8 cellular contexts compared by ENCODE assay signal in genomic region chr5:1386274-1386717, GRCh38. TPM values are rescaled to one million over a fixed set of nuclear protein-coding genes. Genes with fewer than 3 reads are reported as not detected.
DNase-seq lines count a peak whose midpoint lies in the region; ATAC-seq, FAIRE-seq and TF ChIP-seq lines count a peak whose summit lies in the region.

No MANE protein-coding gene starts in this region.

- intact Hi-C loops in aorta (cut with DNase I) = no loop called here

- H3K27me3 ChIP-seq in right atrium auricular region (no peaks in the 10 kb centered on the region), aorta (ENCODE audit: control insufficient read depth in 1 of 2, insufficient read depth in 2 of 2, low read length in 1 of 2) (no peaks in the 10 kb centered on the region)

- H3K36me3 ChIP-seq in right atrium auricular region = no peaks in the 10 kb centered on the region
- H3K36me3 ChIP-seq in aorta (ENCODE audit: control insufficient read depth in 1 of 2, insufficient read depth in 2 of 2, low read length in 1 of 2) = no peaks in the 10 kb centered on the region

- peaks cover 0 to 15% of the 10 kb centered on the region in 2 donors for H3K4me1 ChIP-seq in right atrium auricular region
- no peaks in the 10 kb centered on the region for H3K4me1 ChIP-seq in aorta (ENCODE audit: control insufficient read depth in 1 of 2, insufficient read depth in 2 of 2, low read length in 2 of 2)

- H3K9me3 Mint-ChIP-seq in activated naive CD4-positive, alpha-beta T cell treated with anti-CD3 and anti-CD28 coated beads, Interleukin-2, amount 50 U/mL, for 72 hours = peaks cover 0 to 8% of the 10 kb centered on the region in 2 donors

- FAIRE-seq in GM19239 (lab: Jason Lieb, UNC) = no peak

- peak overlapping the region; percentile 92 to 95 for H3K27ac Mint-ChIP-seq in activated naive CD4-positive, alpha-beta T cell treated with anti-CD3 and anti-CD28 coated beads, Interleukin-2, amount 50 U/mL, for 72 hours

- H3K36me3 Mint-ChIP-seq in activated naive CD4-positive, alpha-beta T cell treated with anti-CD3 and anti-CD28 coated beads, Interleukin-2, amount 50 U/mL, for 72 hours = no peaks in the 10 kb centered on the region

- H3K4me3 ChIP-seq in right atrium auricular region = peak overlapping the region; percentile 46 to 70
- peak overlapping the region; percentile 31 to 38 for H3K4me3 ChIP-seq in aorta (ENCODE audit: low read length in 2 of 2)

- no peak for TF ChIP-seq CTCF in RWPE1 (conservative IDR thresholded peaks at IDR 0.05; ENCODE audit: low read depth)
- TF ChIP-seq CTCF in right atrium auricular region (IDR thresholded peaks at IDR 0.05) = no peak

- CTCF ChIA-PET in RWPE1 (lab: Yijun Ruan, JAX) = no interaction called here

- DNase-seq in AG20443 (ENCODE audit: low spot score) (peak; percentile 80), GM19239 (ENCODE audit: insufficient read length, low spot score) (peak; percentile 63), RWPE1 (ENCODE audit: low spot score) (peak; percentile 24), right atrium auricular region (ENCODE audit: low spot score) (no peak), retina (peak; percentile 87), aorta (peak; percentile 80 to 81)
- DNase-seq in activated naive CD4-positive, alpha-beta T cell treated with anti-CD3 and anti-CD28 coated beads, Interleukin-2, amount 50 U/mL, for 72 hours (ENCODE audit: low spot score in 2 of 2) = peak; percentile 44 to 70

- peak; percentile 14 for ATAC-seq in HG03457 (IDR thresholded peaks at IDR 0.05; ENCODE audit: unreplicated experiment)
- ATAC-seq in activated naive CD4-positive, alpha-beta T cell treated with anti-CD3 and anti-CD28 coated beads, Interleukin-2, amount 50 U/mL, for 72 hours = peak; percentile 58 to 77
- ATAC-seq in aorta (ENCODE audit: low FRiP score) = peak; percentile 36

- H3K27ac ChIP-seq in RWPE1 (peak overlapping the region; percentile 15; the same call in 1 of the 2 replicates), right atrium auricular region (peak overlapping the region; percentile 19 to 68), aorta (ENCODE audit: low read depth in 1 of 2, low read length in 2 of 2) (no peak overlapping the region)

- POLR2A ChIA-PET in RWPE1 (lab: Yijun Ruan, JAX; ENCODE audit: low non-redundant PET) = no interaction called here

- H3K9me3 ChIP-seq in right atrium auricular region = no peaks in the 10 kb centered on the region
- H3K9me3 ChIP-seq in aorta (ENCODE audit: control insufficient read depth, low read length) = no peaks in the 10 kb centered on the region

- 0 to 1% methylated on average over 35 to 36 of the region's 36 CpGs for whole genome bisulfite sequencing in aorta, 2 donors

RNA-seq across cellular contexts. Expression of gene CLPTM1L, which starts 41.4 kb away (rescaled TPM):
- total RNA-seq in activated naive CD4-positive, alpha-beta T cell treated with anti-CD3 and anti-CD28 coated beads, Interleukin-2, amount 50 U/mL, for 72 hours = 10 to 100 TPM; 44.8 to 67.9 TPM
- total RNA-seq in right atrium auricular region (10 to 100 TPM; 56.6 to 85.4 TPM), aorta (10 to 100 TPM; 66.0 to 71.2 TPM)
- 10 to 100 TPM; 72.5 to 95.5 TPM for polyA plus RNA-seq in aorta

RNA-seq across cellular contexts. Expression of gene SLC6A3, which starts 58.9 kb away (rescaled TPM):
- not detected for total RNA-seq in activated naive CD4-positive, alpha-beta T cell treated with anti-CD3 and anti-CD28 coated beads, Interleukin-2, amount 50 U/mL, for 72 hours
- total RNA-seq in right atrium auricular region = under 1 TPM in 1 of 2 donors, not detected in 1; 0.16 TPM
- total RNA-seq in aorta = under 1 TPM; 0.23 to 0.30 TPM
- under 1 TPM in 1 of 2 donors, not detected in 1; 0.56 TPM for polyA plus RNA-seq in aorta

Comparison
In these comparisons a context has a peak if more than half of its experiments do, and no peak if none do; other contexts are left out.
1. ATAC-seq: peak in every context shown above with its lines; median percentile 68 in activated naive CD4-positive, alpha-beta T cell treated with anti-CD3 and anti-CD28 coated beads, Interleukin-2, amount 50 U/mL, for 72 hours; 36 in aorta; 14 in HG03457.
2. H3K27ac ChIP-seq: peak in RWPE1 (single experiment) and right atrium auricular region (2 of 2); none in aorta (0 of 2).